In genomic region chr20:5198651-5198924, GRCh38 we compare ENCODE assay signal across 15 cellular contexts.
DNase-seq lines count a peak whose midpoint lies in the region; ATAC-seq and TF ChIP-seq lines count a peak whose summit lies in the region.
"Had no signal": no experiment of that assay in that cellular context is flagged by ENCODE, and none has a peak within 500 bp of the region (broad histone marks: within the 10 kb centered on the region; RNA-seq: fewer than 3 reads in every experiment).

No MANE protein-coding gene starts in this region.

- H3K36me3 Mint-ChIP-seq in glutamatergic neuron (ENCODE audit: unreplicated experiment) = no peaks in the 10 kb centered on the region

- H3K36me3 ChIP-seq in psoas muscle (ENCODE audit: insufficient read depth in 1 of 2, low read depth in 1 of 2) = peaks cover 0 to 17% of the 10 kb centered on the region in 2 donors

- H3K27me3 Mint-ChIP-seq in glutamatergic neuron (ENCODE audit: unreplicated experiment) = no peaks in the 10 kb centered on the region
- H3K27me3 Mint-ChIP-seq: B cell; CD4-positive, alpha-beta T cell had no signal

- no peak overlapping the region for H3K4me3 ChIP-seq in psoas muscle
- H3K4me3 ChIP-seq: GM12878, GM23338 had no signal

- DNase-seq in left ventricle myocardium superior (no peak), left cardiac atrium (no peak), glutamatergic neuron (no peak), psoas muscle (no peak), NCI-H146 treated with DMSO at 0.1 percent for 48 hours (lab: John Stamatoyannopoulos, UW; ENCODE audit: unreplicated experiment) (no peak), NCI-H1048 (lab: John Stamatoyannopoulos, UW) (no peak)
- no peak for DNase-seq in activated CD8-positive, alpha-beta memory T cell treated with anti-CD3 and anti-CD28 coated beads, Interleukin-2, amount 50 U/mL, for 48 hours
- DNase-seq: Calu3; CD4-positive, alpha-beta T cell; DMS 273 treated with DMSO at 0.1 percent for 48 hours; DMS79; H7 had no signal

- H3K9me3 ChIP-seq in psoas muscle = no peaks in the 10 kb centered on the region

- H3K4me3 Mint-ChIP-seq in glutamatergic neuron (ENCODE audit: unreplicated experiment) = no peak overlapping the region
- H3K4me3 Mint-ChIP-seq: B cell; CD4-positive, alpha-beta T cell; GM23338 had no signal

- peak overlapping the region; percentile 65 for H3K27ac ChIP-seq in psoas muscle

- H3K4me1 Mint-ChIP-seq in glutamatergic neuron (ENCODE audit: low read depth, unreplicated experiment) = peaks cover 21% of the 10 kb centered on the region
- H3K4me1 Mint-ChIP-seq: B cell had no signal

- intact Hi-C loops in left ventricle myocardium superior (cut with micrococcal nuclease) = no loop called here
- intact Hi-C loops in left cardiac atrium (cut with DNase I) = no loop called here
- intact Hi-C loops in psoas muscle (cut with DNase I) = no loop called here

- TF ChIP-seq CTCF in glutamatergic neuron (IDR thresholded peaks at IDR 0.05; ENCODE audit: partially characterized antibody, unreplicated experiment) (no peak), psoas muscle (IDR thresholded peaks at IDR 0.05) (no peak)

- peaks cover 11% of the 10 kb centered on the region for H3K9me3 Mint-ChIP-seq in glutamatergic neuron (ENCODE audit: unreplicated experiment)
- H3K9me3 Mint-ChIP-seq: CD4-positive, alpha-beta T cell; GM23338 had no signal

- ATAC-seq in left ventricle myocardium superior = peak; percentile 0
- no peak for ATAC-seq in left cardiac atrium
- ATAC-seq in psoas muscle = peak; percentile 40 to 70 (median 45)
- ATAC-seq: GM12878, GM23338 had no signal

- H3K27me3 ChIP-seq in psoas muscle (ENCODE audit: insufficient read depth in 3 of 3, low read length in 2 of 3) = no peaks in the 10 kb centered on the region

- H3K27ac Mint-ChIP-seq in glutamatergic neuron (ENCODE audit: unreplicated experiment) = peak overlapping the region; percentile 35
- H3K27ac Mint-ChIP-seq: B cell; CD4-positive, alpha-beta T cell had no signal

- WGBS in psoas muscle, 3 donors = 23 to 45% (median 39%) methylated on average over 8 of the region's 8 CpGs

- peaks cover 18% of the 10 kb centered on the region for H3K4me1 ChIP-seq in psoas muscle

Comparison
In these comparisons a context has a peak if more than half of its experiments do, and no peak if none do; other contexts are left out.
1. ATAC-seq: peak in left ventricle myocardium superior (single experiment) and psoas muscle (4 of 4); none in left cardiac atrium (0 of 2).